8 cellular contexts compared by ENCODE assay signal in the genomic region with DNA sequence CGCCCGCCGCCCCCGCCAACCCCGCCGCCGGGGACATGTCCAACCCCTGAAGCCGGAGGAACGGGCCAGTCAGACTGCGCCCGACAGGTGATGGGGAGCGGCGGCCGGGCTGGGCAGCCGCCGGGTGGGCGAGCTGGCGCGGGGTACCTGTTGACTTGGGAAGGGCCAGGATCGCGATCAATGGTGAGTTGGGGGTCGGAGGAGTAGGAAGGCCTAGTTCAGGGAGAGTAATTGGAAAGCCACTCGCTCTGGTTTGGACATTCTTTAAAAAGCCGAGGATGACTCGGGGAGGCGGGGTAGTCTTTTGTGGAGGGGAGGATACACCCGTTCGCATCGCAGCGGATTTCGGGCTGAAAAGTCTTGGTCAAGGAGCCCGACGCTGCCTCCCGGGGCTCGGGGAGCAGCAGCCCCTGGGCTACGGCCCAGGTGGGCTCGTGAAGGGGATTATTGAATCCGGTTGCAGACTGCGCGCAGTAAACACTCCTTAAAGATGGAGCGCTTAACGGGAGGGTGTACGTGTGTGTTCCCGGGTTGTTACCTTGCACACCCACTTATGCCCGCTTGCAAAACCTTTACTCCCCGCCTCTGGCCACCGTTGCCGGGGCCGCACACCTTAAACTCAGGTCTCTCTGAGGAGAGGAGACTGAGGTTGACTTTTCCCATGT.
A peak's percentile ranks its signal among the peaks of the same experiment; 100 is the strongest.
DNase-seq lines count a peak whose midpoint lies in the region; ATAC-seq and TF ChIP-seq lines count a peak whose summit lies in the region.

No MANE protein-coding gene starts in this region.

- intact Hi-C loops in thyroid gland (cut with DNase I) = no loop called here

- H3K27ac ChIP-seq in thyroid gland = peak overlapping the region; percentile 91 to 97 (median 94)

- peaks cover 4% of the 10 kb centered on the region in 2 donors for H3K4me1 ChIP-seq in thyroid gland

- WGBS in thyroid gland, 2 donors = 0 to 1% methylated on average over 11 to 29 of the region's 49 CpGs

- H3K9me3 ChIP-seq in thyroid gland = no peaks in the 10 kb centered on the region

- no peak for ATAC-seq in GM19467 (IDR thresholded peaks at IDR 0.05; ENCODE audit: unreplicated experiment)

- TF ChIP-seq CTCF in AG09309 (IDR thresholded peaks at IDR 0.05; ENCODE audit: control insufficient read depth, insufficient read depth, low read depth, low read length, missing control alignments) (no peak), epithelial cell of esophagus (IDR thresholded peaks at IDR 0.05; ENCODE audit: insufficient read depth, low read depth, low read length, missing control alignments) (no peak), thyroid gland (IDR thresholded peaks at IDR 0.05) (no peak)

- DNase-seq in AG09309 (ENCODE audit: low read depth) = no peak
- peak; percentile 19 for DNase-seq in GM19238 (ENCODE audit: insufficient read length, low spot score)
- DNase-seq in HuH-7 (ENCODE audit: low spot score) = peak; percentile 28
- peak; percentile 2 for DNase-seq in activated CD4-positive, alpha-beta T cell treated with anti-CD3 and anti-CD28 coated beads, Interleukin-2, amount 50 U/mL, for 1 hour
- peak; percentile 39 for DNase-seq in epithelial cell of esophagus (ENCODE audit: low read depth)
- peak; percentile 14 for DNase-seq in mucosa of gallbladder (ENCODE audit: low spot score)
- DNase-seq in thyroid gland = peak; percentile 26 to 27

- H3K27me3 ChIP-seq in thyroid gland = no peaks in the 10 kb centered on the region

- H3K4me3 ChIP-seq in AG09309 (ENCODE audit: control insufficient read depth, low read depth, low read length) = peak overlapping the region; percentile 92
- peak overlapping the region; percentile 78 for H3K4me3 ChIP-seq in epithelial cell of esophagus (ENCODE audit: low read length)
- peak overlapping the region; percentile 22 to 83 (median 79) for H3K4me3 ChIP-seq in thyroid gland (replicated peaks in 1 of 3)

- no peak for TF ChIP-seq POLR2A in thyroid gland (IDR thresholded peaks at IDR 0.05)

- H3K36me3 ChIP-seq in thyroid gland = no peaks in the 10 kb centered on the region
